In the genomic region with DNA sequence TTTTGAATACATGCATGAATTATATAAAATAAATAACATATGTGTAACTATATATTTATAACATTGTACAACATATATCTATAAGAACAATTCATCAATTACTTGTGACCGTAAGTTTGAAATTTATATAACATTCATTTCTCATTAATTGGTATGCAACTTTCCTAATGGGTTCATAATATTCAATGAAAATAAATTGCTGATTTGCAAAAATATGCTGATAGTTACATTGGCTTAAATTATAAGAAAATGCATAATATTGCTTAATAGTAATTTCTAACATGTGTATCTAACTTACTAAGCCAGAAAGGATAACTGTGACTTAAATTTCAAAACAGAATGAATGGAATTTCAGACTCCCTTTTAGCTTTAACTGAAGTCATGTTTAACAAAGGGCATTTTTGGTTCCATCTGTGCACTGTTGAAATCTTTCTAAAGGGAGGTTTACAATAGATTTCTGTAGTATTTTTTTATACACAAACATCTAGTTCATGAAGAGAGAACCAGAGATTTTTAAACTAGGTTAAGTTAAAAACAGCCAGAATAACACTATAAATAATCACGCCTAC, we compare ENCODE assay signal across 1 cellular context.
TF ChIP-seq lines count a peak whose summit lies in the region.

No MANE protein-coding gene starts in this region.

TF ChIP-seq in GM23338, 12 proteins besides CTCF, POLR2A, EP300 and RAD21 (continued from another document):
- TF ChIP-seq, protein P1, sequence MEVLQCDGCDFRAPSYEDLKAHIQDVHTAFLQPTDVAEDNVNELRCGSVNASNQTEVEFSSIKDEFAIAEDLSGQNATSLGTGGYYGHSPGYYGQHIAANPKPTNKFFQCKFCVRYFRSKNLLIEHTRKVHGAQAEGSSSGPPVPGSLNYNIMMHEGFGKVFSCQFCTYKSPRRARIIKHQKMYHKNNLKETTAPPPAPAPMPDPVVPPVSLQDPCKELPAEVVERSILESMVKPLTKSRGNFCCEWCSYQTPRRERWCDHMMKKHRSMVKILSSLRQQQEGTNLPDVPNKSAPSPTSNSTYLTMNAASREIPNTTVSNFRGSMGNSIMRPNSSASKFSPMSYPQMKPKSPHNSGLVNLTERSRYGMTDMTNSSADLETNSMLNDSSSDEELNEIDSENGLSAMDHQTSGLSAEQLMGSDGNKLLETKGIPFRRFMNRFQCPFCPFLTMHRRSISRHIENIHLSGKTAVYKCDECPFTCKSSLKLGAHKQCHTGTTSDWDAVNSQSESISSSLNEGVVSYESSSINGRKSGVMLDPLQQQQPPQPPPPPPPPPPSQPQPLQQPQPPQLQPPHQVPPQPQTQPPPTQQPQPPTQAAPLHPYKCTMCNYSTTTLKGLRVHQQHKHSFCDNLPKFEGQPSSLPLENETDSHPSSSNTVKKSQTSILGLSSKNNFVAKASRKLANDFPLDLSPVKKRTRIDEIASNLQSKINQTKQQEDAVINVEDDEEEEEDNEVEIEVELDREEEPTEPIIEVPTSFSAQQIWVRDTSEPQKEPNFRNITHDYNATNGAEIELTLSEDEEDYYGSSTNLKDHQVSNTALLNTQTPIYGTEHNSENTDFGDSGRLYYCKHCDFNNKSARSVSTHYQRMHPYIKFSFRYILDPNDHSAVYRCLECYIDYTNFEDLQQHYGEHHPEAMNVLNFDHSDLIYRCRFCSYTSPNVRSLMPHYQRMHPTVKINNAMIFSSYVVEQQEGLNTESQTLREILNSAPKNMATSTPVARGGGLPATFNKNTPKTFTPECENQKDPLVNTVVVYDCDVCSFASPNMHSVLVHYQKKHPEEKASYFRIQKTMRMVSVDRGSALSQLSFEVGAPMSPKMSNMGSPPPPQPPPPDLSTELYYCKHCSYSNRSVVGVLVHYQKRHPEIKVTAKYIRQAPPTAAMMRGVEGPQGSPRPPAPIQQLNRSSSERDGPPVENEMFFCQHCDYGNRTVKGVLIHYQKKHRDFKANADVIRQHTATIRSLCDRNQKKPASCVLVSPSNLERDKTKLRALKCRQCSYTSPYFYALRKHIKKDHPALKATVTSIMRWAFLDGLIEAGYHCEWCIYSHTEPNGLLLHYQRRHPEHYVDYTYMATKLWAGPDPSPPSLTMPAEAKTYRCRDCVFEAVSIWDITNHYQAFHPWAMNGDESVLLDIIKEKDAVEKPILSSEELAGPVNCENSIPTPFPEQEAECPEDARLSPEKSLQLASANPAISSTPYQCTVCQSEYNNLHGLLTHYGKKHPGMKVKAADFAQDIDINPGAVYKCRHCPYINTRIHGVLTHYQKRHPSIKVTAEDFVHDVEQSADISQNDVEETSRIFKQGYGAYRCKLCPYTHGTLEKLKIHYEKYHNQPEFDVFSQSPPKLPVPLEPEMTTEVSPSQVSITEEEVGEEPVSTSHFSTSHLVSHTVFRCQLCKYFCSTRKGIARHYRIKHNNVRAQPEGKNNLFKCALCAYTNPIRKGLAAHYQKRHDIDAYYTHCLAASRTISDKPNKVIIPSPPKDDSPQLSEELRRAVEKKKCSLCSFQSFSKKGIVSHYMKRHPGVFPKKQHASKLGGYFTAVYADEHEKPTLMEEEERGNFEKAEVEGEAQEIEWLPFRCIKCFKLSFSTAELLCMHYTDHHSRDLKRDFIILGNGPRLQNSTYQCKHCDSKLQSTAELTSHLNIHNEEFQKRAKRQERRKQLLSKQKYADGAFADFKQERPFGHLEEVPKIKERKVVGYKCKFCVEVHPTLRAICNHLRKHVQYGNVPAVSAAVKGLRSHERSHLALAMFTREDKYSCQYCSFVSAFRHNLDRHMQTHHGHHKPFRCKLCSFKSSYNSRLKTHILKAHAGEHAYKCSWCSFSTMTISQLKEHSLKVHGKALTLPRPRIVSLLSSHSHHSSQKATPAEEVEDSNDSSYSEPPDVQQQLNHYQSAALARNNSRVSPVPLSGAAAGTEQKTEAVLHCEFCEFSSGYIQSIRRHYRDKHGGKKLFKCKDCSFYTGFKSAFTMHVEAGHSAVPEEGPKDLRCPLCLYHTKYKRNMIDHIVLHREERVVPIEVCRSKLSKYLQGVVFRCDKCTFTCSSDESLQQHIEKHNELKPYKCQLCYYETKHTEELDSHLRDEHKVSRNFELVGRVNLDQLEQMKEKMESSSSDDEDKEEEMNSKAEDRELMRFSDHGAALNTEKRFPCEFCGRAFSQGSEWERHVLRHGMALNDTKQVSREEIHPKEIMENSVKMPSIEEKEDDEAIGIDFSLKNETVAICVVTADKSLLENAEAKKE (CRISPR knock-in tag; IDR thresholded peaks at IDR 0.05): no peak
- TF ChIP-seq ZNF114 (CRISPR knock-in tag; IDR thresholded peaks at IDR 0.05): no peak
